Comparison of ENCODE assay signal across 16 cellular contexts in genomic region chr17:29289852-29290251, GRCh38. TPM values are rescaled to one million over a fixed set of nuclear protein-coding genes. Genes with fewer than 3 reads are reported as not detected.
DNase-seq lines count a peak whose midpoint lies in the region; ATAC-seq, FAIRE-seq and TF ChIP-seq lines count a peak whose summit lies in the region.
"Had no signal": no experiment of that assay in that cellular context is flagged by ENCODE, and none has a peak within 500 bp of the region (broad histone marks: within the 10 kb centered on the region; RNA-seq: fewer than 3 reads in every experiment).

No MANE protein-coding gene starts in this region.

- H3K9me2 ChIP-seq in PC-3 (replicated peaks; ENCODE audit: low read length): no peaks in the 10 kb centered on the region

- intact Hi-C loops in activated CD4-positive, alpha-beta T cell treated with anti-CD3 and anti-CD28 coated beads, Interleukin-2, amount 10 ng/mL, durations not matched to agents 24 days and 14 days (cut with micrococcal nuclease): loop anchor here (5.0 to 10.0 kb wide), 3 partner anchors 277 to 563 kb away; partner anchors contain the start of genes ABHD15, NEK8, TLCD1 and TP53I13
- intact Hi-C loops in PC-3 (cut with micrococcal nuclease): loop anchor here (2.0 to 5.0 kb wide), 2 partner anchors 71 to 143 kb away; no protein-coding TSS in a partner anchor
- intact Hi-C loops in psoas muscle (cut with DNase I): loop anchor here in 1 of 2 donors (2.0 to 5.0 kb wide), 3 partner anchors 38 to 141 kb away; no protein-coding TSS in a partner anchor

- H3K9me3 Mint-ChIP-seq in activated CD4-positive, alpha-beta T cell treated with anti-CD3 and anti-CD28 coated beads, Interleukin-2, amount 10 ng/mL, durations not matched to agents 24 days and 14 days: no peaks in the 10 kb centered on the region

- 95% methylated on average over 9 of the region's 9 CpGs; no CpG with 5 or more reads in 1 of the 2 experiments for WGBS in H1 (ENCODE audit: extremely low coverage in 1 of 2, insufficient coverage in 1 of 2, insufficient read length in 1 of 2, insufficient replicate concordance in 2 of 2, low coverage in 1 of 2, low lambda C conversion rate in 2 of 2, missing lambda C conversion rate in 1 of 2), 2 experiments
- WGBS in psoas muscle, 3 donors: 82 to 90% (median 89%) methylated on average over 9 of the region's 9 CpGs

- no peaks in the 10 kb centered on the region for H3K9me3 ChIP-seq in PC-3 (ENCODE audit: low read length)
- no peaks in the 10 kb centered on the region for H3K9me3 ChIP-seq in H1 (ENCODE audit: insufficient read depth in 2 of 2, low read depth in 1 of 2, low read length in 1 of 2)
- H3K9me3 ChIP-seq in psoas muscle: no peaks in the 10 kb centered on the region
- H3K9me3 ChIP-seq in HAP-1: no peaks in the 10 kb centered on the region
- H3K9me3 ChIP-seq: prostate gland had no signal

- TF ChIP-seq POLR2A in H1 (IDR thresholded peaks at IDR 0.05; ENCODE audit: control extremely low read depth in 1 of 2, low read depth in 2 of 2, low read length in 2 of 2): no peak

- no peak overlapping the region for H2AFZ ChIP-seq in PC-3 (ENCODE audit: low read length)
- no peak overlapping the region for H2AFZ ChIP-seq in H1 (ENCODE audit: low read length)

- H4K91ac ChIP-seq in H1 (replicated peaks; ENCODE audit: insufficient read length, low read length): no peak overlapping the region

- H4K20me1 ChIP-seq in PC-3 (ENCODE audit: low read length): peaks cover 67% of the 10 kb centered on the region
- H4K20me1 ChIP-seq in H1 (replicated peaks in 1 of 2; ENCODE audit: control insufficient read depth in 1 of 2, insufficient read depth in 2 of 2, low read length in 2 of 2): peaks cover 37 to 38% of the 10 kb centered on the region in 2 experiments

- peaks cover 51% of the 10 kb centered on the region for H3K4me1 Mint-ChIP-seq in activated CD4-positive, alpha-beta T cell treated with anti-CD3 and anti-CD28 coated beads, Interleukin-2, amount 10 ng/mL, durations not matched to agents 24 days and 14 days

- H3K4me3 Mint-ChIP-seq in activated CD4-positive, alpha-beta T cell treated with anti-CD3 and anti-CD28 coated beads, Interleukin-2, amount 10 ng/mL, durations not matched to agents 24 days and 14 days: peak overlapping the region; percentile 57

- no peaks in the 10 kb centered on the region for H3F3A ChIP-seq in PC-3 (ENCODE audit: low read length, unreplicated experiment)

- TF ChIP-seq RAD21 in H1 (IDR thresholded peaks at IDR 0.05 in 1 of 2, conservative IDR thresholded peaks at IDR 0.05 in 1 of 2; ENCODE audit: low read depth in 2 of 2, low read length in 2 of 2): no peak

- H3K23ac ChIP-seq in H1 (ENCODE audit: insufficient read length): no peak overlapping the region

- no peak overlapping the region for H3K14ac ChIP-seq in H1 (ENCODE audit: insufficient read length)

- no peak for TF ChIP-seq EP300 in H1 (IDR thresholded peaks at IDR 0.05; ENCODE audit: borderline replicate concordance in 1 of 2, low read depth in 2 of 2, low read length in 2 of 2)

- TF ChIP-seq CTCF in PC-3 (conservative IDR thresholded peaks at IDR 0.05; ENCODE audit: low read depth, low read length): no peak
- no peak for TF ChIP-seq CTCF in H1 (IDR thresholded peaks at IDR 0.05; ENCODE audit: control extremely low read depth in 1 of 3, insufficient read depth in 1 of 3, low read depth in 1 of 3, low read length in 3 of 3)
- no peak for TF ChIP-seq CTCF in psoas muscle (IDR thresholded peaks at IDR 0.05)

- no peak overlapping the region for H2BK15ac ChIP-seq in H1 (ENCODE audit: low read length)

- H3K23me2 ChIP-seq in H1 (ENCODE audit: low read depth, low read length): peaks cover 2% of the 10 kb centered on the region; the same call in 1 of the 2 replicates

- no peak overlapping the region for H3K4ac ChIP-seq in H1 (replicated peaks; ENCODE audit: insufficient read length, low read depth, low read length)

- H3K4me2 ChIP-seq in PC-3 (ENCODE audit: low read length): peak overlapping the region; percentile 82; the same call in 1 of the 2 replicates
- peak overlapping the region; percentile 18 to 92; a peak in 2 of 4 replicates for H3K4me2 ChIP-seq in H1 (ENCODE audit: insufficient read depth in 1 of 2, low read depth in 2 of 2, low read length in 2 of 2)

- H3K18ac ChIP-seq in H1 (ENCODE audit: extremely low read depth, low read length): no peak overlapping the region

- H4K5ac ChIP-seq in H1 (ENCODE audit: insufficient read length, low read depth, low read length): no peak overlapping the region

- H3K79me2 ChIP-seq in PC-3 (ENCODE audit: low read length) (peaks cover 89% of the 10 kb centered on the region), H1 (ENCODE audit: control insufficient read depth in 1 of 2, insufficient read depth in 2 of 2, low read length in 2 of 2) (peaks cover 43 to 89% of the 10 kb centered on the region in 2 experiments)

- no peak overlapping the region for H3K56ac ChIP-seq in H1 (replicated peaks; ENCODE audit: insufficient read length, low read depth, low read length)

- peaks cover 3% of the 10 kb centered on the region; the same call in 1 of the 2 replicates for H3K79me1 ChIP-seq in H1 (ENCODE audit: low read depth, low read length)

- no peak for FAIRE-seq in H1 (lab: Jason Lieb, UNC)

- H3K27me3 Mint-ChIP-seq in activated CD4-positive, alpha-beta T cell treated with anti-CD3 and anti-CD28 coated beads, Interleukin-2, amount 10 ng/mL, durations not matched to agents 24 days and 14 days: no peaks in the 10 kb centered on the region

- H3K27ac ChIP-seq in PC-3 (ENCODE audit: low read length) (no peak overlapping the region), H1 (ENCODE audit: low read depth, low read length) (no peak overlapping the region), psoas muscle (no peak overlapping the region)
- H3K27ac ChIP-seq: prostate gland had no signal

- CTCF ChIA-PET in PC-3 (lab: Charles Lee) (no interaction called here), H1 (lab: Charles Lee; ENCODE audit: partially characterized antibody) (interaction anchor here (0.9 to 3.4 kb wide), 6 partner anchors 10 to 302 kb away, joined by 3 to 23 read pairs (median 4); no protein-coding TSS in a partner anchor)

- no peak overlapping the region for H2BK20ac ChIP-seq in H1 (ENCODE audit: low read length)

- no peak overlapping the region for H2BK5ac ChIP-seq in H1 (ENCODE audit: low read depth, low read length)

- peaks cover 44% of the 10 kb centered on the region for H3K36me3 ChIP-seq in PC-3 (ENCODE audit: low read depth, low read length)
- peaks cover 19 to 49% (median 26%) of the 10 kb centered on the region in 4 experiments for H3K36me3 ChIP-seq in H1 (ENCODE audit: control insufficient read depth in 2 of 4, insufficient read depth in 4 of 4, low read length in 3 of 4)
- peaks cover 4 to 42% of the 10 kb centered on the region in 2 donors for H3K36me3 ChIP-seq in psoas muscle (ENCODE audit: insufficient read depth in 1 of 2, low read depth in 1 of 2)
- H3K36me3 ChIP-seq in HAP-1 (replicated peaks): peaks cover 48% of the 10 kb centered on the region

- H3K4me1 ChIP-seq in PC-3 (ENCODE audit: insufficient read depth, low read length) (peaks cover 19% of the 10 kb centered on the region), H1 (replicated peaks in 1 of 4; ENCODE audit: control insufficient read depth in 3 of 4, insufficient read depth in 4 of 4, low read length in 3 of 4) (peaks cover 0 to 2% (median under 1%) of the 10 kb centered on the region in 4 experiments; a peak in 2 of 7 replicates), psoas muscle (peaks cover 41% of the 10 kb centered on the region), HAP-1 (peaks cover 9% of the 10 kb centered on the region; the same call in 1 of the 2 replicates)

- H3K9ac ChIP-seq in PC-3 (ENCODE audit: low read length) (no peak overlapping the region), H1 (replicated peaks in 1 of 4; ENCODE audit: extremely low read depth in 1 of 4, low read depth in 3 of 4, low read length in 3 of 4) (no peak overlapping the region)

- no TSS peak for BruUV-seq in PC-3 (replicated peaks; lab: Mats Ljungman, UMichigan)

- H3K36me3 Mint-ChIP-seq in activated CD4-positive, alpha-beta T cell treated with anti-CD3 and anti-CD28 coated beads, Interleukin-2, amount 10 ng/mL, durations not matched to agents 24 days and 14 days (ENCODE audit: low read depth): peaks cover 62% of the 10 kb centered on the region

- H2BK120ac ChIP-seq in H1 (replicated peaks; ENCODE audit: low read depth, low read length): no peak overlapping the region

- H4K8ac ChIP-seq in H1 (ENCODE audit: extremely low read depth, insufficient read depth, low read length): no peak overlapping the region

- no peak for ATAC-seq in PC-3
- no peak for ATAC-seq in psoas muscle
- ATAC-seq: activated CD4-positive, CD25-positive, alpha-beta regulatory T cell treated with anti-CD3 and anti-CD28 coated beads, Interleukin-2, amount 50 U/mL, for 24 hours had no signal

- POLR2A ChIA-PET in PC-3 (lab: Charles Lee; ENCODE audit: unreplicated experiment): no interaction called here
- POLR2A ChIA-PET in H1 (lab: Charles Lee; ENCODE audit: partially characterized antibody): interaction anchor here (1.4 to 7.1 kb wide), 2 partner anchors 9 to 27 kb away, joined by 3 to 83 read pairs; no protein-coding TSS in a partner anchor

- H3K4me3 ChIP-seq in PC-3 (ENCODE audit: low read length) (peak overlapping the region; percentile 93; the same call in 1 of the 2 replicates), H1 (ENCODE audit: extremely low read depth in 1 of 4, insufficient read depth in 2 of 4, low read depth in 3 of 4, low read length in 4 of 4) (no peak overlapping the region), psoas muscle (peak overlapping the region; percentile 98), HAP-1 (no peak overlapping the region)
- H3K4me3 ChIP-seq: lung, prostate gland had no signal

- no peak overlapping the region for H2AK5ac ChIP-seq in H1 (ENCODE audit: low read depth, low read length)

- peak; percentile 52 for DNase-seq in activated CD4-positive, alpha-beta T cell treated with anti-CD3 and anti-CD28 coated beads, Interleukin-2, amount 10 ng/mL, durations not matched to agents 24 days and 14 days
- DNase-seq in activated CD4-positive, alpha-beta T cell treated with anti-CD3 and anti-CD28 coated beads, Interleukin-2, amount 50 U/mL, for 1 hour: no peak
- no peak for DNase-seq in PC-3
- DNase-seq in H1 (ENCODE audit: low read depth in 1 of 2, low spot score in 2 of 2): no peak
- no peak for DNase-seq in psoas muscle
- DNase-seq in retina: no peak
- DNase-seq in HAP-1 (ENCODE audit: low spot score in 2 of 2): no peak
- DNase-seq in NCI-H1092 treated with DMSO at 0.1 percent for 48 hours (lab: John Stamatoyannopoulos, UW): no peak
- DNase-seq: amygdala; effector CD4-positive, alpha-beta T cell; NCI-H345; SHP77 treated with DMSO at 0.1 percent for 48 hours had no signal

- H3K27ac Mint-ChIP-seq in activated CD4-positive, alpha-beta T cell treated with anti-CD3 and anti-CD28 coated beads, Interleukin-2, amount 10 ng/mL, durations not matched to agents 24 days and 14 days: no peak overlapping the region

- in situ Hi-C loops in HAP-1 (cut with MboI; ENCODE audit: low sequenced_read_pairs): no loop called here

- H3K27me3 ChIP-seq in PC-3 (ENCODE audit: low read length): no peaks in the 10 kb centered on the region
- no peaks in the 10 kb centered on the region for H3K27me3 ChIP-seq in H1 (replicated peaks in 1 of 4; ENCODE audit: control insufficient read depth in 3 of 4, extremely low read depth in 1 of 4, insufficient read depth in 3 of 4, low read length in 3 of 4)
- H3K27me3 ChIP-seq in psoas muscle (ENCODE audit: insufficient read depth in 3 of 3, low read length in 2 of 3): no peaks in the 10 kb centered on the region
- no peaks in the 10 kb centered on the region for H3K27me3 ChIP-seq in HAP-1 (ENCODE audit: low read depth)

- H2BK12ac ChIP-seq in H1 (ENCODE audit: low read depth, low read length): no peak overlapping the region

RNA-seq across cellular contexts. Expression of gene NUFIP2, which starts 4.1 kb away (rescaled TPM):
- 83.2 and 89.7 TPM in 2 replicates for total RNA-seq in activated CD4-positive, alpha-beta T cell treated with anti-CD3 and anti-CD28 coated beads, Interleukin-2, amount 10 ng/mL, durations not matched to agents 24 days and 14 days
- 16.1 and 22.6 TPM in 2 replicates for total RNA-seq in PC-3 (2014; rRNA removed)
- total RNA-seq in H1 (2021; fragmentation: NEBNext Ultra II Directional; extraction: Animal tissue kit (Norgen Biotek cat#: 25700)): 118 TPM in 2 replicates
- 65.9 and 81.9 TPM in 2 replicates for polyA plus RNA-seq in H1 (2011; rRNA removed)
- polyA plus RNA-seq in H1 (2011; cell fraction: cytosol; rRNA removed): 39.1 TPM
- 61.3 TPM for polyA plus RNA-seq in H1 (2011; cell fraction: nucleus; rRNA removed)
- polyA plus RNA-seq in H1 (2012, experiment 1 of 2): 27.8 to 41.0 TPM (median 36.0 TPM) in 4 replicates
- 2.3 TPM for polyA plus RNA-seq in H1 (2012, experiment 2 of 2)
- polyA plus RNA-seq in H1 (2013, experiment 1 of 2): 38.1 TPM
- 34.7 TPM for polyA plus RNA-seq in H1 (2013, experiment 2 of 2)
- polyA minus RNA-seq in H1 (2011; rRNA and poly(A)+ RNA removed): 21.6 and 27.7 TPM in 2 replicates
- 70.2 TPM for polyA minus RNA-seq in H1 (2011; cell fraction: cytosol; rRNA and poly(A)+ RNA removed)
- 77.7 TPM for polyA minus RNA-seq in H1 (2011; cell fraction: nucleus; rRNA and poly(A)+ RNA removed)
- total RNA-seq in psoas muscle: 10 to 100 TPM; 31.1 to 50.0 (median 45.4) TPM
- 10 to 100 TPM in 2 of 3 donors, 1 to 10 TPM in 1; 7.3 to 16.5 (median 15.7) TPM for polyA plus RNA-seq in psoas muscle

RNA-seq across cellular contexts. Expression of gene CRYBA1, which starts 43.2 kb away (rescaled TPM):
- not detected in 2 replicates for total RNA-seq in activated CD4-positive, alpha-beta T cell treated with anti-CD3 and anti-CD28 coated beads, Interleukin-2, amount 10 ng/mL, durations not matched to agents 24 days and 14 days
- total RNA-seq in PC-3 (2014; rRNA removed) (not detected in 2 replicates), psoas muscle (not detected)
- total RNA-seq in H1 (2021; fragmentation: NEBNext Ultra II Directional; extraction: Animal tissue kit (Norgen Biotek cat#: 25700)): not detected in 2 replicates
- polyA plus RNA-seq in H1 (2011; rRNA removed) (0.11 TPM in 1 of 2 replicates, not detected in the other), psoas muscle (not detected)
- not detected for polyA plus RNA-seq in H1 (2011; cell fraction: cytosol; rRNA removed)
- not detected for polyA plus RNA-seq in H1 (2011; cell fraction: nucleus; rRNA removed)
- not detected in 4 replicates for polyA plus RNA-seq in H1 (2012, experiment 1 of 2)
- not detected for polyA plus RNA-seq in H1 (2012, experiment 2 of 2)
- polyA plus RNA-seq in H1 (2013, experiment 1 of 2): not detected
- not detected for polyA plus RNA-seq in H1 (2013, experiment 2 of 2)
- not detected in 2 replicates for polyA minus RNA-seq in H1 (2011; rRNA and poly(A)+ RNA removed)
- not detected for polyA minus RNA-seq in H1 (2011; cell fraction: cytosol; rRNA and poly(A)+ RNA removed)
- polyA minus RNA-seq in H1 (2011; cell fraction: nucleus; rRNA and poly(A)+ RNA removed): not detected
- total RNA-seq: lung, M059J, prostate gland had no signal
- polyA plus RNA-seq: lung had no signal

Comparison
In these comparisons a context has a peak if more than half of its experiments do, and no peak if none do; other contexts are left out.
1. H3K4me3 ChIP-seq: peak in PC-3 (single experiment) and psoas muscle (single experiment); none in H1 (0 of 4) and HAP-1 (single experiment).